Comparison of ENCODE assay signal across 9 cellular contexts in the genomic region with DNA sequence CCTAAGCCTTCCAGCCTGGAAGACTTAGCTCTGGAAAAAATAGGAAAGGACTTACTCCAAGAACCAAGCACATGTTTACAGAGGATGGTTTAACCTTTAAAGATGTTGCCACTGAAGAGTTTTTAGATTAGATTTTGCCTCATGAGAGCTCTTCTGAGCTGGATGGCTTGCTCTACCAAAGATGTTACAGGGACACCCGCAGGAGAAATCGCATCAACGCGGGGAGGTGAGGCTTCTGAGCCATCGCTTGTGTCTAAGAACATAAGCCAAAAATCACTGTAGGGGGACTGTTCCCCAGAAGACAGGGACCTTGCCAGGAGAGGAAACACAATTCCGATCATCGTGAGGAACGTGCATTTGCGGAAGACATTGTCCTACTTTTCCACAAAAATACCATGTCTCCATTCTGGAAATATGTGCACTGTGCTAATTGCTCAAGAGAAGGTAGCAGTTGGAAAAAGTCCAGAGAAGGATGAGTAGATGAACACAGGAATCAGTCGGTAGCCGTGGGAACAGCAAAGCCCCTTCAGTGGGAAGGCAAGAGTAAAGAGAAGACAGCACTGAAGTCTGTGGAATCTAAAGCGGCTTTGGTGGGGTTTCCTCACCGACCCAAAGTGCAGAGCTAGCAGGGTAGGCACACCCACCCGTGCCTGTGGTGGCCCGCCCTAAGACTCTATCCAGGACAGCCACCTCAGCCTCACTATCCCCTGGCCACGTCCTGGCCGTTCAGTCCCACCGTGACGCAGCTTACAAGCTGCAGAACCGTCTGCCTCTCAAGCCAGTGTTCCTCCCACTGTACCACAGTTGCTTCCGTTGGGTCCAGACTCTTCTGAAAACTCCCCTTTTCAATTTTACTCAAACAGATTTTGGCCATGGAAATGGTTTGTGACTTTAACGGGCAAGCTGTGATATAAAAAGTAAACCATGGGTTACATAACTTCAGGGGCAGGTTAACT.
DNase-seq lines count a peak whose midpoint lies in the region; ATAC-seq and TF ChIP-seq lines count a peak whose summit lies in the region.
"Had no signal": no experiment of that assay in that cellular context is flagged by ENCODE, and none has a peak within 500 bp of the region (broad histone marks: within the 10 kb centered on the region; RNA-seq: fewer than 3 reads in every experiment).

No MANE protein-coding gene starts in this region.

- H3K27me3 Mint-ChIP-seq in activated CD8-positive, alpha-beta T cell treated with anti-CD3 and anti-CD28 coated beads for 36 hours: no peaks in the 10 kb centered on the region

- POLR2A ChIA-PET in activated CD8-positive, alpha-beta T cell treated with anti-CD3 and anti-CD28 coated beads for 36 hours (lab: Charles Lee): interaction anchor here (0.5 kb wide), 1 partner anchor 310 kb away, joined by 3 read pairs; no protein-coding TSS in a partner anchor

- H3K4me1 Mint-ChIP-seq in activated CD8-positive, alpha-beta T cell treated with anti-CD3 and anti-CD28 coated beads for 36 hours (ENCODE audit: low read depth): peaks cover 43% of the 10 kb centered on the region

- peak overlapping the region; percentile 82 for H3K27ac Mint-ChIP-seq in activated CD8-positive, alpha-beta T cell treated with anti-CD3 and anti-CD28 coated beads for 36 hours

- H3K36me3 ChIP-seq in cardiac muscle cell (no peaks in the 10 kb centered on the region), lower lobe of right lung (no peaks in the 10 kb centered on the region), vagina (no peaks in the 10 kb centered on the region)
- H3K36me3 ChIP-seq: colonic mucosa had no signal

- peak overlapping the region; percentile 50 for H3K4me3 Mint-ChIP-seq in activated CD8-positive, alpha-beta T cell treated with anti-CD3 and anti-CD28 coated beads for 36 hours

- H3K4me3 ChIP-seq in cardiac muscle cell: no peak overlapping the region
- no peak overlapping the region for H3K4me3 ChIP-seq in lower lobe of right lung
- H3K4me3 ChIP-seq in vagina: peak overlapping the region in 1 of 2 donors; percentile 9
- H3K4me3 ChIP-seq: colonic mucosa had no signal

- ATAC-seq in activated CD8-positive, alpha-beta T cell treated with anti-CD3 and anti-CD28 coated beads for 36 hours: no peak
- ATAC-seq in lower lobe of right lung (no peak), GM18873 (IDR thresholded peaks at IDR 0.05; ENCODE audit: low FRiP score, unreplicated experiment) (no peak)

- H3K4me1 ChIP-seq in cardiac muscle cell (ENCODE audit: low read depth) (peaks cover 29% of the 10 kb centered on the region), lower lobe of right lung (peaks cover 36% of the 10 kb centered on the region), vagina (peaks cover 33% of the 10 kb centered on the region)
- H3K4me1 ChIP-seq: colonic mucosa had no signal

- H3K27me3 ChIP-seq in cardiac muscle cell (no peaks in the 10 kb centered on the region), lower lobe of right lung (ENCODE audit: low read depth) (no peaks in the 10 kb centered on the region), vagina (no peaks in the 10 kb centered on the region)
- H3K27me3 ChIP-seq: colonic mucosa had no signal

- H3K9me3 ChIP-seq in cardiac muscle cell (ENCODE audit: low read depth) (no peaks in the 10 kb centered on the region), lower lobe of right lung (no peaks in the 10 kb centered on the region), vagina (no peaks in the 10 kb centered on the region)
- H3K9me3 ChIP-seq: colonic mucosa had no signal

- DNase-seq in cardiac muscle cell (ENCODE audit: low read depth in 1 of 2, low spot score in 1 of 2) (no peak), cardiac septum (ENCODE audit: low spot score) (no peak), lower lobe of right lung (no peak), vagina (ENCODE audit: extremely low spot score in 2 of 2) (no peak), NCI-H524 treated with DMSO at 0.1 percent for 48 hours (lab: John Stamatoyannopoulos, UW) (no peak), HuH-7.5 (ENCODE audit: low spot score) (no peak)
- peak; percentile 23 for DNase-seq in activated CD8-positive, alpha-beta T cell treated with anti-CD3 and anti-CD28 coated beads for 36 hours
- DNase-seq: colonic mucosa had no signal

- peaks cover 8% of the 10 kb centered on the region for H3K36me3 Mint-ChIP-seq in activated CD8-positive, alpha-beta T cell treated with anti-CD3 and anti-CD28 coated beads for 36 hours (ENCODE audit: low read depth)

- peaks cover 3% of the 10 kb centered on the region for H3K9me3 Mint-ChIP-seq in activated CD8-positive, alpha-beta T cell treated with anti-CD3 and anti-CD28 coated beads for 36 hours

- intact Hi-C loops in cardiac septum (cut with DNase I): no loop called here
- intact Hi-C loops in activated CD8-positive, alpha-beta T cell treated with anti-CD3 and anti-CD28 coated beads for 36 hours (cut with micrococcal nuclease): no loop called here
- intact Hi-C loops in lower lobe of right lung (cut with DNase I): no loop called here
- intact Hi-C loops in vagina (cut with DNase I): no loop called here

- TF ChIP-seq CTCF in cardiac muscle cell (IDR thresholded peaks at IDR 0.05; ENCODE audit: low read depth, low read length) (no peak), lower lobe of right lung (IDR thresholded peaks at IDR 0.05) (no peak), vagina (IDR thresholded peaks at IDR 0.05) (no peak)
- TF ChIP-seq CTCF in activated CD8-positive, alpha-beta T cell treated with anti-CD3 and anti-CD28 coated beads for 36 hours (IDR thresholded peaks at IDR 0.05): no peak

- peak overlapping the region; percentile 41 for H3K27ac ChIP-seq in cardiac muscle cell
- H3K27ac ChIP-seq in lower lobe of right lung: peak overlapping the region; percentile 38
- peak overlapping the region; percentile 51 for H3K27ac ChIP-seq in vagina
- H3K27ac ChIP-seq: colonic mucosa had no signal

- no peak for TF ChIP-seq POLR2A in vagina (IDR thresholded peaks at IDR 0.05)

- CTCF ChIA-PET in activated CD8-positive, alpha-beta T cell treated with anti-CD3 and anti-CD28 coated beads for 36 hours (lab: Charles Lee): interaction anchor here (0.8 to 1.8 kb wide), 4 partner anchors 8 to 201 kb away, joined by 3 to 9 read pairs (median 4); no protein-coding TSS in a partner anchor
